ENCODE assay signal across 16 cellular contexts in genomic region chr11:113176971-113177370, GRCh38.
DNase-seq lines count a peak whose midpoint lies in the region; ATAC-seq, FAIRE-seq and TF ChIP-seq lines count a peak whose summit lies in the region.
"Had no signal": no experiment of that assay in that cellular context is flagged by ENCODE, and none has a peak within 500 bp of the region (broad histone marks: within the 10 kb centered on the region; RNA-seq: fewer than 3 reads in every experiment).

No MANE protein-coding gene starts in this region.

- no peaks in the 10 kb centered on the region for H3K9me1 ChIP-seq in keratinocyte (ENCODE audit: control insufficient read depth, extremely low read depth, insufficient read depth, low read length)

- TF ChIP-seq CTCF in AG09319 (IDR thresholded peaks at IDR 0.05; ENCODE audit: low read depth, low read length): no peak
- TF ChIP-seq CTCF in brain (conservative IDR thresholded peaks at IDR 0.05): no peak
- TF ChIP-seq CTCF in keratinocyte (optimal IDR thresholded peaks at IDR 0.05 in 1 of 3, IDR thresholded peaks at IDR 0.05 in 1 of 3, conservative IDR thresholded peaks at IDR 0.05 in 1 of 3; ENCODE audit: extremely low read depth in 1 of 3, insufficient read depth in 2 of 3, low read length in 3 of 3): no peak

- FAIRE-seq in keratinocyte (lab: Jason Lieb, UNC): peak; percentile 48
- FAIRE-seq: GM12891 had no signal

- peak; percentile 70 for DNase-seq in AG09319 (ENCODE audit: extremely low read depth, low read depth)
- peak; percentile 64 for DNase-seq in M059J (ENCODE audit: low read depth)
- no peak for DNase-seq in keratinocyte (ENCODE audit: low read depth, low spot score)
- no peak for DNase-seq in stimulated activated naive B cell treated with anti-CD40 and anti-IgM and Interleukin-4, amounts not matched to agents 10 μg/mL and 1 μg/mL and 100 μg/mL, for 72 hours
- no peak for DNase-seq in NCI-H2171 treated with DMSO at 0.1 percent for 48 hours (lab: John Stamatoyannopoulos, UW)
- DNase-seq in NCI-H146 treated with DMSO at 0.1 percent for 48 hours (lab: John Stamatoyannopoulos, UW; ENCODE audit: unreplicated experiment): no peak
- no peak for DNase-seq in activated T-cell treated with anti-CD3 and anti-CD28 coated beads, Interleukin-2, amount 50 U/mL, for 24 hours
- DNase-seq: activated CD8-positive, alpha-beta T cell treated with anti-CD3 and anti-CD28 coated beads, Interleukin-2, amount 10 ng/mL, durations not matched to agents 7 days and 5 days; activated gamma-delta T cell treated with Interleukin-2 at 50 U/mL for 16 hours; NCI-H1417; NCI-H524; Peyer's patch had no signal

- peak overlapping the region in 1 of 5 experiments; percentile 3 for H3K4me3 Mint-ChIP-seq in brain
- H3K4me3 Mint-ChIP-seq in stimulated activated naive B cell treated with anti-CD40 and anti-IgM and Interleukin-4, amounts not matched to agents 10 μg/mL and 1 μg/mL and 100 μg/mL, for 72 hours: no peak overlapping the region
- H3K4me3 Mint-ChIP-seq in activated T-cell treated with anti-CD3 and anti-CD28 coated beads, Interleukin-2, amount 50 U/mL, for 24 hours: no peak overlapping the region
- H3K4me3 Mint-ChIP-seq: activated CD8-positive, alpha-beta T cell treated with anti-CD3 and anti-CD28 coated beads, Interleukin-2, amount 10 ng/mL, durations not matched to agents 7 days and 5 days; central memory CD8-positive, alpha-beta T cell; IgD-negative memory B cell had no signal

- no peaks in the 10 kb centered on the region for H3K27me3 Mint-ChIP-seq in brain
- peaks cover 0 to 20% of the 10 kb centered on the region in 2 donors for H3K27me3 Mint-ChIP-seq in stimulated activated naive B cell treated with anti-CD40 and anti-IgM and Interleukin-4, amounts not matched to agents 10 μg/mL and 1 μg/mL and 100 μg/mL, for 72 hours
- H3K27me3 Mint-ChIP-seq in activated T-cell treated with anti-CD3 and anti-CD28 coated beads, Interleukin-2, amount 50 U/mL, for 24 hours: peaks cover 25% of the 10 kb centered on the region
- H3K27me3 Mint-ChIP-seq: IgD-negative memory B cell had no signal

- no peak overlapping the region for H3K4me3 ChIP-seq in keratinocyte (ENCODE audit: control insufficient read depth in 2 of 3, extremely low read depth in 1 of 3, insufficient read depth in 2 of 3, low read depth in 1 of 3, low read length in 3 of 3)
- H3K4me3 ChIP-seq: Peyer's patch had no signal

- dilution Hi-C loops in keratinocyte (cut with MboI; ENCODE audit: extremely low pct_ligation_motif_present, low sequenced_read_pairs): no loop called here

- H2AFZ ChIP-seq in keratinocyte (ENCODE audit: control insufficient read depth, low read length): no peak overlapping the region

- H3K27ac Mint-ChIP-seq in brain: peak overlapping the region in 4 of 5 experiments; percentile 11 to 55 (median 34)
- H3K27ac Mint-ChIP-seq in stimulated activated naive B cell treated with anti-CD40 and anti-IgM and Interleukin-4, amounts not matched to agents 10 μg/mL and 1 μg/mL and 100 μg/mL, for 72 hours: no peak overlapping the region
- H3K27ac Mint-ChIP-seq in activated T-cell treated with anti-CD3 and anti-CD28 coated beads, Interleukin-2, amount 50 U/mL, for 24 hours: no peak overlapping the region
- H3K27ac Mint-ChIP-seq: activated CD8-positive, alpha-beta T cell treated with anti-CD3 and anti-CD28 coated beads, Interleukin-2, amount 10 ng/mL, durations not matched to agents 7 days and 5 days; IgD-negative memory B cell had no signal

- peaks cover 98% of the 10 kb centered on the region for H3K4me1 Mint-ChIP-seq in brain
- H3K4me1 Mint-ChIP-seq in stimulated activated naive B cell treated with anti-CD40 and anti-IgM and Interleukin-4, amounts not matched to agents 10 μg/mL and 1 μg/mL and 100 μg/mL, for 72 hours: no peaks in the 10 kb centered on the region
- no peaks in the 10 kb centered on the region for H3K4me1 Mint-ChIP-seq in activated T-cell treated with anti-CD3 and anti-CD28 coated beads, Interleukin-2, amount 50 U/mL, for 24 hours (ENCODE audit: low read depth)
- H3K4me1 Mint-ChIP-seq: central memory CD8-positive, alpha-beta T cell; IgD-negative memory B cell had no signal

- no peaks in the 10 kb centered on the region for H3K9me3 ChIP-seq in keratinocyte (ENCODE audit: control insufficient read depth, low read depth, low read length)
- H3K9me3 ChIP-seq: Peyer's patch had no signal

- H3K4me2 ChIP-seq in keratinocyte (ENCODE audit: control insufficient read depth, extremely low read depth, insufficient read depth, low read depth, low read length): no peak overlapping the region

- no peak for ATAC-seq in stimulated activated naive B cell treated with anti-CD40 and anti-IgM and Interleukin-4, amounts not matched to agents 10 μg/mL and 1 μg/mL and 100 μg/mL, for 72 hours (replicated peaks)
- ATAC-seq: activated CD8-positive, alpha-beta T cell treated with anti-CD3 and anti-CD28 coated beads, Interleukin-2, amount 10 ng/mL, durations not matched to agents 7 days and 5 days had no signal

- no peaks in the 10 kb centered on the region for H4K20me1 ChIP-seq in keratinocyte (ENCODE audit: control insufficient read depth, extremely low read depth, insufficient read depth, low read length)

- no peaks in the 10 kb centered on the region for H3K36me3 Mint-ChIP-seq in brain
- no peaks in the 10 kb centered on the region for H3K36me3 Mint-ChIP-seq in stimulated activated naive B cell treated with anti-CD40 and anti-IgM and Interleukin-4, amounts not matched to agents 10 μg/mL and 1 μg/mL and 100 μg/mL, for 72 hours
- H3K36me3 Mint-ChIP-seq in activated T-cell treated with anti-CD3 and anti-CD28 coated beads, Interleukin-2, amount 50 U/mL, for 24 hours (ENCODE audit: low read depth): no peaks in the 10 kb centered on the region

- H3K4me1 ChIP-seq in keratinocyte (ENCODE audit: control insufficient read depth, extremely low read depth, insufficient read depth, low read length): peaks cover 8% of the 10 kb centered on the region
- H3K4me1 ChIP-seq: Peyer's patch had no signal

- no peak overlapping the region for H3K27ac ChIP-seq in keratinocyte (ENCODE audit: control insufficient read depth, insufficient read depth, low read length)
- H3K27ac ChIP-seq: Peyer's patch had no signal

- H3K9ac ChIP-seq in keratinocyte (ENCODE audit: control insufficient read depth, extremely low read depth, insufficient read depth, low read length): no peak overlapping the region

- H3K79me2 ChIP-seq in keratinocyte (ENCODE audit: control insufficient read depth, insufficient read depth, low read length): no peaks in the 10 kb centered on the region

- H3K9me3 Mint-ChIP-seq in brain: no peaks in the 10 kb centered on the region
- H3K9me3 Mint-ChIP-seq in stimulated activated naive B cell treated with anti-CD40 and anti-IgM and Interleukin-4, amounts not matched to agents 10 μg/mL and 1 μg/mL and 100 μg/mL, for 72 hours: no peaks in the 10 kb centered on the region
- H3K9me3 Mint-ChIP-seq in activated T-cell treated with anti-CD3 and anti-CD28 coated beads, Interleukin-2, amount 50 U/mL, for 24 hours: no peaks in the 10 kb centered on the region
- H3K9me3 Mint-ChIP-seq: central memory CD8-positive, alpha-beta T cell; IgD-negative memory B cell had no signal

- no peaks in the 10 kb centered on the region for H3K36me3 ChIP-seq in keratinocyte (ENCODE audit: control insufficient read depth in 2 of 2, extremely low read depth in 1 of 2, insufficient read depth in 2 of 2, low read length in 2 of 2)
- H3K36me3 ChIP-seq: Peyer's patch had no signal

- H3K27me3 ChIP-seq in keratinocyte (ENCODE audit: control insufficient read depth, extremely low read depth, insufficient read depth, low read length): no peaks in the 10 kb centered on the region
- H3K27me3 ChIP-seq: Peyer's patch had no signal

Comparison
In these comparisons a context has a peak if more than half of its experiments do, and no peak if none do; other contexts are left out.
1. DNase-seq: peak in AG09319 (single experiment) and M059J (single experiment); none in keratinocyte (single experiment), stimulated activated naive B cell treated with anti-CD40 and anti-IgM and Interleukin-4, amounts not matched to agents 10 μg/mL and 1 μg/mL and 100 μg/mL, for 72 hours (single experiment), NCI-H2171 treated with DMSO at 0.1 percent for 48 hours (single experiment), NCI-H146 treated with DMSO at 0.1 percent for 48 hours (single experiment) and activated T-cell treated with anti-CD3 and anti-CD28 coated beads, Interleukin-2, amount 50 U/mL, for 24 hours (single experiment).
2. H3K27ac Mint-ChIP-seq: peak in brain (4 of 5); none in stimulated activated naive B cell treated with anti-CD40 and anti-IgM and Interleukin-4, amounts not matched to agents 10 μg/mL and 1 μg/mL and 100 μg/mL, for 72 hours (single experiment) and activated T-cell treated with anti-CD3 and anti-CD28 coated beads, Interleukin-2, amount 50 U/mL, for 24 hours (single experiment).